12 cellular contexts compared by ENCODE assay signal in the genomic region with DNA sequence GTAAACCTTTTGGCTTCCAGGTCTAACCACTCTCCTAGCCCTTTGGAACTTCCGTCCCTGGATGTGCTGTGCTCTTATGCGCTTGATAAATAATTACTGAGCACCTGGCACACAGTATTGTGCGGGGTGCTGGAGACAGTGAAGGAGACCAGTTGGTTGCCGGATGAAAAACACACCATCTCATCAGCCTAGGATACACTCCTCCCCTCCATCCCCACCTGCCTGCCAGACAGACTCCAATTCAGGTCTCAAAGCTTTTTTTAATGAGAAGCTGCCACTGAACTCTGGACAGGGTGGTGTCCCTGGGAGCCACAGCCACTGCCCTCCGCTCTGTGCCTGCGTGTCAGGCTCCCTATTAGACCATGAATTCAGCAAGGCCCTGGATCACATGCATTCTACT. TPM values are rescaled to one million over a fixed set of nuclear protein-coding genes. Genes with fewer than 3 reads are reported as not detected.
DNase-seq lines count a peak whose midpoint lies in the region; ATAC-seq and TF ChIP-seq lines count a peak whose summit lies in the region.
"Had no signal": no experiment of that assay in that cellular context is flagged by ENCODE, and none has a peak within 500 bp of the region (broad histone marks: within the 10 kb centered on the region; RNA-seq: fewer than 3 reads in every experiment).

No MANE protein-coding gene starts in this region.

- H2BK5ac ChIP-seq in mesendoderm (ENCODE audit: low read length): no peak overlapping the region

- no peak for ATAC-seq in DND-41 (ENCODE audit: insufficient read depth, low read depth)
- no peak for ATAC-seq in HG03025 (IDR thresholded peaks at IDR 0.05; ENCODE audit: low FRiP score, unreplicated experiment)
- no peak for ATAC-seq in GM19467 (IDR thresholded peaks at IDR 0.05; ENCODE audit: unreplicated experiment)

- H3K27me3 ChIP-seq in AG04450 (ENCODE audit: control insufficient read depth, insufficient read depth, low read length) (no peaks in the 10 kb centered on the region), DND-41 (ENCODE audit: insufficient read depth, low read length, poor library complexity) (no peaks in the 10 kb centered on the region), mesendoderm (ENCODE audit: insufficient read depth, low read length, poor library complexity) (no peaks in the 10 kb centered on the region)
- H3K27me3 ChIP-seq: BE2C had no signal

- H2AK5ac ChIP-seq in mesendoderm (ENCODE audit: low read length): no peak overlapping the region

- H3K23ac ChIP-seq in mesendoderm (ENCODE audit: low read length): no peak overlapping the region

- H3K9ac ChIP-seq in DND-41 (ENCODE audit: low read depth, low read length) (no peak overlapping the region), mesendoderm (ENCODE audit: low read length) (no peak overlapping the region)

- WGBS in mesendoderm (ENCODE audit: extremely low coverage, insufficient coverage, low lambda C conversion rate): no CpG with 5 or more reads among the region's 6 CpGs

- peaks cover 0 to 6% (median 0%) of the 10 kb centered on the region in 5 experiments for H3K9me3 Mint-ChIP-seq in brain
- H3K9me3 Mint-ChIP-seq: T-helper 2 cell treated with Interferon-gamma antibody and Interleukin-4, amounts not matched to agents 5 μg/mL and 100 μg/mL, for 36 hours had no signal

- peak overlapping the region in 1 of 5 experiments; percentile 35 for H3K4me3 Mint-ChIP-seq in brain
- H3K4me3 Mint-ChIP-seq: T-helper 2 cell treated with Interferon-gamma antibody and Interleukin-4, amounts not matched to agents 5 μg/mL and 100 μg/mL, for 36 hours had no signal

- H3K56ac ChIP-seq in mesendoderm (ENCODE audit: low read length): peak overlapping the region; percentile 35

- POLR2A ChIA-PET in AG04450 (lab: Yijun Ruan, JAX) (interaction anchor here (1.0 kb wide), 1 partner anchor 10 kb away, joined by 3 read pairs; no protein-coding TSS in a partner anchor), HEK293T (lab: Yijun Ruan, JAX) (interaction anchor here (0.8 to 0.9 kb wide), 2 partner anchors 9 to 10 kb away, joined by 3 read pairs; no protein-coding TSS in a partner anchor)

- H3K4ac ChIP-seq in mesendoderm (ENCODE audit: low read depth, low read length): no peak overlapping the region

- peaks cover 42% of the 10 kb centered on the region for H3K36me3 ChIP-seq in DND-41 (ENCODE audit: insufficient read depth, low read length)
- H3K36me3 ChIP-seq in mesendoderm (ENCODE audit: control insufficient read depth, insufficient read depth, low read length): no peaks in the 10 kb centered on the region

- H2BK120ac ChIP-seq in mesendoderm (ENCODE audit: low read depth, low read length): no peak overlapping the region

- H3K27ac ChIP-seq in AG04450 (ENCODE audit: low read depth, low read length): peak overlapping the region; percentile 21
- H3K27ac ChIP-seq in DND-41 (ENCODE audit: low read length): no peak overlapping the region
- no peak overlapping the region for H3K27ac ChIP-seq in mesendoderm (ENCODE audit: low read depth, low read length)

- H3K4me2 ChIP-seq in DND-41 (ENCODE audit: insufficient read depth, low read length) (0 out of 2 replicates have a peak overlapping the region, but pooled peaks have one; percentile 22), mesendoderm (ENCODE audit: low read length) (no peak overlapping the region)

- peaks cover 80% of the 10 kb centered on the region for H4K20me1 ChIP-seq in DND-41 (ENCODE audit: insufficient read depth, low read length)

- H4K5ac ChIP-seq in mesendoderm (ENCODE audit: low read length): no peak overlapping the region

- TF ChIP-seq CTCF in AG04450 (IDR thresholded peaks at IDR 0.05; ENCODE audit: low read depth, low read length) (no peak), DND-41 (IDR thresholded peaks at IDR 0.05; ENCODE audit: borderline replicate concordance, extremely low read depth, low read length, poor library complexity, severe bottlenecking) (no peak), brain (conservative IDR thresholded peaks at IDR 0.05) (no peak)

- peaks cover 2% of the 10 kb centered on the region for H3K79me1 ChIP-seq in mesendoderm (ENCODE audit: low read length)

- H2AFZ ChIP-seq in DND-41 (ENCODE audit: low read depth, low read length): no peak overlapping the region

- H3K18ac ChIP-seq in mesendoderm (ENCODE audit: low read length): no peak overlapping the region

- peak overlapping the region in 4 of 5 experiments; percentile 40 to 75 (median 50) for H3K27ac Mint-ChIP-seq in brain
- H3K27ac Mint-ChIP-seq: T-helper 2 cell treated with Interferon-gamma antibody and Interleukin-4, amounts not matched to agents 5 μg/mL and 100 μg/mL, for 36 hours had no signal

- H3K4me3 ChIP-seq in AG04450 (ENCODE audit: low read depth, low read length) (no peak overlapping the region), DND-41 (ENCODE audit: low read depth in 1 of 2, low read length in 2 of 2) (no peak overlapping the region), mesendoderm (ENCODE audit: low read length) (no peak overlapping the region)
- H3K4me3 ChIP-seq: skin epidermis had no signal

- no peaks in the 10 kb centered on the region for H3K27me3 Mint-ChIP-seq in brain

- H3K4me1 Mint-ChIP-seq in brain: peaks cover 68% of the 10 kb centered on the region

- peaks cover 86% of the 10 kb centered on the region for H3K36me3 Mint-ChIP-seq in brain

- no peaks in the 10 kb centered on the region for H3K9me3 ChIP-seq in AG04450 (ENCODE audit: control insufficient read depth, insufficient read depth, low read length)
- H3K9me3 ChIP-seq in DND-41 (ENCODE audit: insufficient read depth, low read length, severe bottlenecking): no peaks in the 10 kb centered on the region
- H3K9me3 ChIP-seq: BE2C had no signal

- CTCF ChIA-PET in AG04450 (lab: Charles Lee) (no interaction called here), HEK293T (lab: Yijun Ruan, JAX) (no interaction called here)

- no peak overlapping the region for H2BK15ac ChIP-seq in mesendoderm (replicated peaks; ENCODE audit: low read depth)

- no peak overlapping the region for H4K8ac ChIP-seq in mesendoderm (ENCODE audit: low read depth, low read length)

- H3K79me2 ChIP-seq in DND-41 (ENCODE audit: insufficient read depth, low read length): peaks cover 100% of the 10 kb centered on the region
- H3K79me2 ChIP-seq in mesendoderm (ENCODE audit: control insufficient read depth, insufficient read depth, low read length): peaks cover 80% of the 10 kb centered on the region

- DNase-seq in AG04450 (ENCODE audit: low read depth, low spot score): no peak
- DNase-seq in DND-41: no peak
- DNase-seq in mesendoderm: no peak
- no peak for DNase-seq in HEK293T (ENCODE audit: extremely low spot score)
- DNase-seq in medulla oblongata (ENCODE audit: extremely low spot score): no peak
- DNase-seq: amygdala, BE2C had no signal

- H3K4me1 ChIP-seq in DND-41 (ENCODE audit: insufficient read depth, low read length): peaks cover 10% of the 10 kb centered on the region
- H3K4me1 ChIP-seq in mesendoderm (ENCODE audit: control insufficient read depth, low read depth, low read length): peaks cover 4% of the 10 kb centered on the region
- H3K4me1 ChIP-seq: BE2C had no signal

TF ChIP-seq in HEK293T, 16 proteins besides CTCF, POLR2A, EP300 and RAD21:
- no peak for TF ChIP-seq NFRKB (IDR thresholded peaks at IDR 0.05)
- no peak for TF ChIP-seq BHLHE40 (IDR thresholded peaks at IDR 0.05; ENCODE audit: borderline replicate concordance)
- TF ChIP-seq ELF4 (IDR thresholded peaks at IDR 0.05): no peak
- no peak for TF ChIP-seq L3MBTL2 (conservative IDR thresholded peaks at IDR 0.05)
- no peak for TF ChIP-seq FOXM1 (IDR thresholded peaks at IDR 0.05; ENCODE audit: borderline replicate concordance)
- no peak for TF ChIP-seq TARDBP (IDR thresholded peaks at IDR 0.05)
- no peak for TF ChIP-seq SUZ12 (IDR thresholded peaks at IDR 0.05)
- TF ChIP-seq SP1 (IDR thresholded peaks at IDR 0.05): no peak
- TF ChIP-seq FOXA1 (IDR thresholded peaks at IDR 0.05): no peak
- TF ChIP-seq ARNT (IDR thresholded peaks at IDR 0.05): no peak
- no peak for TF ChIP-seq LEF1 (IDR thresholded peaks at IDR 0.05; ENCODE audit: borderline replicate concordance)
- no peak for TF ChIP-seq HDGF (IDR thresholded peaks at IDR 0.05; ENCODE audit: borderline replicate concordance)
- TF ChIP-seq, protein P1, sequence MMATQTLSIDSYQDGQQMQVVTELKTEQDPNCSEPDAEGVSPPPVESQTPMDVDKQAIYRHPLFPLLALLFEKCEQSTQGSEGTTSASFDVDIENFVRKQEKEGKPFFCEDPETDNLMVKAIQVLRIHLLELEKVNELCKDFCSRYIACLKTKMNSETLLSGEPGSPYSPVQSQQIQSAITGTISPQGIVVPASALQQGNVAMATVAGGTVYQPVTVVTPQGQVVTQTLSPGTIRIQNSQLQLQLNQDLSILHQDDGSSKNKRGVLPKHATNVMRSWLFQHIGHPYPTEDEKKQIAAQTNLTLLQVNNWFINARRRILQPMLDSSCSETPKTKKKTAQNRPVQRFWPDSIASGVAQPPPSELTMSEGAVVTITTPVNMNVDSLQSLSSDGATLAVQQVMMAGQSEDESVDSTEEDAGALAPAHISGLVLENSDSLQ (IDR thresholded peaks at IDR 0.05): no peak
- TF ChIP-seq CTBP1 (IDR thresholded peaks at IDR 0.05; ENCODE audit: borderline replicate concordance): no peak
- TF ChIP-seq ZNF384 (IDR thresholded peaks at IDR 0.05): no peak
- no peak for TF ChIP-seq FOXK2 (IDR thresholded peaks at IDR 0.05)

RNA-seq across cellular contexts. Expression of a gene that starts 9.2 kb away (rescaled TPM):
- polyA plus RNA-seq in AG04450 (2011; rRNA removed): 400 and 437 TPM in 2 replicates
- polyA minus RNA-seq in AG04450 (2011; rRNA and poly(A)+ RNA removed): 575 and 720 TPM in 2 replicates
- 689 TPM for polyA plus RNA-seq in brain (ENCODE audit: insufficient read depth, low read depth, low replicate concordance)
- 227 TPM for polyA plus RNA-seq in mesendoderm (2013, experiment 1 of 2)
- 228 TPM for polyA plus RNA-seq in mesendoderm (2013, experiment 2 of 2)

RNA-seq across cellular contexts. Expression of a gene that starts 33.3 kb away (rescaled TPM):
- 0.21 TPM in 2 replicates for polyA plus RNA-seq in AG04450 (2011; rRNA removed)
- polyA minus RNA-seq in AG04450 (2011; rRNA and poly(A)+ RNA removed): 0.30 TPM in 1 of 2 replicates, not detected in the other
- polyA plus RNA-seq in brain (ENCODE audit: insufficient read depth, low read depth, low replicate concordance): 0.27 TPM
- 0.27 TPM for polyA plus RNA-seq in mesendoderm (2013, experiment 1 of 2)
- polyA plus RNA-seq in mesendoderm (2013, experiment 2 of 2): 0.22 TPM

RNA-seq across cellular contexts. Expression of a gene that starts 37.4 kb away (rescaled TPM):
- 0.30 and 0.53 TPM in 2 replicates for polyA plus RNA-seq in AG04450 (2011; rRNA removed)
- polyA minus RNA-seq in AG04450 (2011; rRNA and poly(A)+ RNA removed): 0.23 and 0.48 TPM in 2 replicates
- 6.5 TPM for polyA plus RNA-seq in brain (ENCODE audit: insufficient read depth, low read depth, low replicate concordance)
- polyA plus RNA-seq in mesendoderm (2013, experiment 1 of 2): 9.0 TPM
- 8.8 TPM for polyA plus RNA-seq in mesendoderm (2013, experiment 2 of 2)
